In the genomic region with DNA sequence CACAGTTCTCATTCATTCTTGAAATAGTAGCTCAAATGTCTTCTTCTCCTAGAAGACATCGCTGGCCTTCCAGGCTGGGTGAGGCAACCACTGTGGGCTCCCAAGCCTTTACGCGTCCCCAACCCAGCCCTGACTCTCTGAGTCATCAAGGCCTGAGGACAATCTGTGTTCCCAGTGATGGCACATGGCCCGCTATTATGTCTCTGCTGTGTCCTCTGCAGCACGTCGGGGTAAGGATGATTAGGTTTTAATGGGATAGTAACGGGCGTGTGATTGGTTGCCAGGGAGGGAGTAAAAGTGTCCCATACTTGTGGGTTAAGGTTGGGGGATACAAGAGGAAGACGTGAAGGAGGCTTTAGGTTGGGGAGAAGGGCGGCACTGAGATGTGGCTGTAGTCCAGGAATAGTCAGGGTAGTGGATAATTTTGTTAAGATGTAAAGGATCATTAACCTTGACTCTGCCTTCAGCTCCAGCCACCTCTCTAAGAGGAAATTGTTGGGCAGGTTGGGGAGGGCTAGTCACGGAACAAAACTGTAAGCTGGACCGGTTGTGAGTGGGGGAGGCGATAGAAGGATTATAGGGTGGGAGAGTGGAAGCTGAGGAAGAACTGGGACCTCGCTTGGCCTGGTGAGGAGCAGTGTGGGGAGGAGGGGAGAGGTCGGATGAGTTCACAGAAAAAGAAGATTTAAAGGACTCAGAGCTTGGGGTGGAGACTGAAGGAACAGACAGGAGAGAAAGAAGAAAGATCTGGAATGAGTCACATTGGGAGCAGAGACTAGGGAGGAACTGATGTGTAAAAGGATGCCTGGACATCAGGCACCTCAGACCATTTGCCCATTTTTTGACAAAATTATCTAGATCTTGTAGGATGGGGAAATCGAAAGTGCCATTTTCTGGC, we compare ENCODE assay signal across 1 cellular context.
TF ChIP-seq lines count a peak whose summit lies in the region.

No MANE protein-coding gene starts in this region.

TF ChIP-seq in HepG2, 621 proteins besides CTCF, POLR2A, EP300 and RAD21:
- TF ChIP-seq, protein P1, sequence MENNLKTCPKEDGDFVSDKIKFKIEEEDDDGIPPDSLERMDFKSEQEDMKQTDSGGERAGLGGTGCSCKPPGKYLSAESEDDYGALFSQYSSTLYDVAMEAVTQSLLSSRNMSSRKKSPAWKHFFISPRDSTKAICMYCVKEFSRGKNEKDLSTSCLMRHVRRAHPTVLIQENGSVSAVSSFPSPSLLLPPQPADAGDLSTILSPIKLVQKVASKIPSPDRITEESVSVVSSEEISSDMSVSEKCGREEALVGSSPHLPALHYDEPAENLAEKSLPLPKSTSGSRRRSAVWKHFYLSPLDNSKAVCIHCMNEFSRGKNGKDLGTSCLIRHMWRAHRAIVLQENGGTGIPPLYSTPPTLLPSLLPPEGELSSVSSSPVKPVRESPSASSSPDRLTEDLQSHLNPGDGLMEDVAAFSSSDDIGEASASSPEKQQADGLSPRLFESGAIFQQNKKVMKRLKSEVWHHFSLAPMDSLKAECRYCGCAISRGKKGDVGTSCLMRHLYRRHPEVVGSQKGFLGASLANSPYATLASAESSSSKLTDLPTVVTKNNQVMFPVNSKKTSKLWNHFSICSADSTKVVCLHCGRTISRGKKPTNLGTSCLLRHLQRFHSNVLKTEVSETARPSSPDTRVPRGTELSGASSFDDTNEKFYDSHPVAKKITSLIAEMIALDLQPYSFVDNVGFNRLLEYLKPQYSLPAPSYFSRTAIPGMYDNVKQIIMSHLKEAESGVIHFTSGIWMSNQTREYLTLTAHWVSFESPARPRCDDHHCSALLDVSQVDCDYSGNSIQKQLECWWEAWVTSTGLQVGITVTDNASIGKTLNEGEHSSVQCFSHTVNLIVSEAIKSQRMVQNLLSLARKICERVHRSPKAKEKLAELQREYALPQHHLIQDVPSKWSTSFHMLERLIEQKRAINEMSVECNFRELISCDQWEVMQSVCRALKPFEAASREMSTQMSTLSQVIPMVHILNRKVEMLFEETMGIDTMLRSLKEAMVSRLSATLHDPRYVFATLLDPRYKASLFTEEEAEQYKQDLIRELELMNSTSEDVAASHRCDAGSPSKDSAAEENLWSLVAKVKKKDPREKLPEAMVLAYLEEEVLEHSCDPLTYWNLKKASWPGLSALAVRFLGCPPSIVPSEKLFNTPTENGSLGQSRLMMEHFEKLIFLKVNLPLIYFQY (CRISPR knock-in tag; IDR thresholded peaks at IDR 0.05; ENCODE audit: borderline replicate concordance) = no peak
- peak; percentile 50; the same call in 1 of the 2 replicates for TF ChIP-seq FOSL2 (CRISPR knock-in tag; IDR thresholded peaks at IDR 0.05)
